Comparison of ENCODE assay signal across 13 cellular contexts in genomic region chr2:215727507-215728503, GRCh38.
DNase-seq lines count a peak whose midpoint lies in the region; ATAC-seq and TF ChIP-seq lines count a peak whose summit lies in the region.
"Had no signal": no experiment of that assay in that cellular context is flagged by ENCODE, and none has a peak within 500 bp of the region (broad histone marks: within the 10 kb centered on the region; RNA-seq: fewer than 3 reads in every experiment).

No MANE protein-coding gene starts in this region.

- H3K9me3 ChIP-seq in adipocyte (ENCODE audit: control insufficient read depth, low read length) (no peaks in the 10 kb centered on the region), right lobe of liver (no peaks in the 10 kb centered on the region), thyroid gland (no peaks in the 10 kb centered on the region)
- no peaks in the 10 kb centered on the region for H3K9me3 ChIP-seq in CD8-positive, alpha-beta T cell (ENCODE audit: low read length)
- H3K9me3 ChIP-seq: testis had no signal

- H3K36me3 Mint-ChIP-seq in effector memory CD8-positive, alpha-beta T cell (ENCODE audit: insufficient read depth): no peaks in the 10 kb centered on the region
- H3K36me3 Mint-ChIP-seq in CD8-positive, alpha-beta T cell: no peaks in the 10 kb centered on the region

- H3K36me3 ChIP-seq in adipocyte (ENCODE audit: control insufficient read depth, insufficient read depth, low read length, severe bottlenecking) (no peaks in the 10 kb centered on the region), right lobe of liver (no peaks in the 10 kb centered on the region), thyroid gland (no peaks in the 10 kb centered on the region)
- no peaks in the 10 kb centered on the region for H3K36me3 ChIP-seq in CD8-positive, alpha-beta T cell (ENCODE audit: insufficient read depth, low read length)

- H3K9me3 Mint-ChIP-seq in effector memory CD8-positive, alpha-beta T cell: no peaks in the 10 kb centered on the region
- no peaks in the 10 kb centered on the region for H3K9me3 Mint-ChIP-seq in CD8-positive, alpha-beta T cell

- in situ Hi-C loops in GM13977 (cut with MboI; ENCODE audit: low pct_unique_long_range_greater_than_20kb, low sequenced_read_pairs, unreplicated experiment): no loop called here

- no peak overlapping the region for H3K4me3 Mint-ChIP-seq in effector memory CD8-positive, alpha-beta T cell
- H3K4me3 Mint-ChIP-seq in CD8-positive, alpha-beta T cell: no peak overlapping the region

- intact Hi-C loops in right lobe of liver (cut with DNase I): no loop called here
- intact Hi-C loops in CD8-positive, alpha-beta T cell (cut with DNase I, micrococcal nuclease): no loop called here
- intact Hi-C loops in thyroid gland (cut with DNase I): no loop called here

- H3K27ac ChIP-seq in right lobe of liver (peak overlapping the region in 2 of 3 donors; percentile 4 to 7), thyroid gland (no peak overlapping the region)
- H3K27ac ChIP-seq in CD8-positive, alpha-beta T cell (ENCODE audit: low read depth, low read length): no peak overlapping the region
- H3K27ac ChIP-seq: testis had no signal

- H3K27me3 ChIP-seq in adipocyte (replicated peaks; ENCODE audit: control insufficient read depth, insufficient read depth, low read length): no peaks in the 10 kb centered on the region
- no peaks in the 10 kb centered on the region for H3K27me3 ChIP-seq in right lobe of liver
- no peaks in the 10 kb centered on the region for H3K27me3 ChIP-seq in CD8-positive, alpha-beta T cell (ENCODE audit: insufficient read depth, low read length)
- H3K27me3 ChIP-seq in thyroid gland: no peaks in the 10 kb centered on the region
- H3K27me3 ChIP-seq: testis had no signal

- peak; percentile 91 to 98 (median 96) for ATAC-seq in right lobe of liver
- no peak for ATAC-seq in effector memory CD8-positive, alpha-beta T cell (replicated peaks)
- ATAC-seq in CD8-positive, alpha-beta T cell: no peak
- ATAC-seq: Panc1 had no signal

- H3K9ac ChIP-seq in adipocyte (ENCODE audit: low read length): peak overlapping the region; percentile 76

- DNase-seq in GM13977 (ENCODE audit: low spot score) (peak; percentile 8), HCEC 1CT (peak; percentile 76), adipocyte (ENCODE audit: low read depth) (peak; percentile 44), right lobe of liver (no peak), T1000 (lab: John Stamatoyannopoulos, UW) (no peak), thyroid gland (no peak)
- DNase-seq in effector memory CD8-positive, alpha-beta T cell: no peak
- no peak for DNase-seq in CD8-positive, alpha-beta T cell
- DNase-seq: activated effector memory CD4-positive, alpha-beta T cell treated with anti-CD3 and anti-CD28 coated beads, Interleukin-2, amount 50 U/mL, for 16 hours; Calu3; NCI-H1048 had no signal

- POLR2A ChIA-PET in CD8-positive, alpha-beta T cell (lab: Charles Lee): no interaction called here

- H3K27me3 Mint-ChIP-seq in effector memory CD8-positive, alpha-beta T cell: peaks cover 4 to 10% of the 10 kb centered on the region in 2 donors
- H3K27me3 Mint-ChIP-seq in CD8-positive, alpha-beta T cell (ENCODE audit: low read depth): peaks cover 8% of the 10 kb centered on the region

- WGBS in right lobe of liver (ENCODE audit: insufficient coverage, low coverage, low lambda C conversion rate, missing lambda C conversion rate): 89% methylated on average over 1 of the region's 1 CpG
- WGBS in thyroid gland, 2 donors: 85 to 95% methylated on average over 1 of the region's 1 CpG

- TF ChIP-seq CTCF in GM13977 (IDR thresholded peaks at IDR 0.05; ENCODE audit: extremely low read depth, insufficient read depth, missing control alignments) (no peak), right lobe of liver (IDR thresholded peaks at IDR 0.05) (no peak), thyroid gland (IDR thresholded peaks at IDR 0.05) (no peak)
- no peak for TF ChIP-seq CTCF in CD8-positive, alpha-beta T cell (IDR thresholded peaks at IDR 0.05)

- H3K4me1 Mint-ChIP-seq in effector memory CD8-positive, alpha-beta T cell (ENCODE audit: low read depth in 2 of 2): peaks cover 0 to 3% of the 10 kb centered on the region in 2 donors
- H3K4me1 Mint-ChIP-seq in CD8-positive, alpha-beta T cell (ENCODE audit: low read depth): peaks cover 4% of the 10 kb centered on the region

- TF ChIP-seq POLR2A in right lobe of liver (IDR thresholded peaks at IDR 0.05) (no peak), thyroid gland (IDR thresholded peaks at IDR 0.05) (no peak)

- H3K4me3 ChIP-seq in adipocyte (ENCODE audit: low read length) (peak overlapping the region; percentile 8), right lobe of liver (no peak overlapping the region), thyroid gland (replicated peaks in 1 of 3) (no peak overlapping the region)
- H3K4me3 ChIP-seq in CD8-positive, alpha-beta T cell (ENCODE audit: low read depth, low read length): no peak overlapping the region
- H3K4me3 ChIP-seq: testis had no signal

- CTCF ChIA-PET in CD8-positive, alpha-beta T cell (lab: Charles Lee): no interaction called here

- no peak overlapping the region for H3K27ac Mint-ChIP-seq in effector memory CD8-positive, alpha-beta T cell
- H3K27ac Mint-ChIP-seq in CD8-positive, alpha-beta T cell: no peak overlapping the region

- H3K4me1 ChIP-seq in adipocyte (ENCODE audit: control insufficient read depth, insufficient read depth, low read length) (peaks cover 26% of the 10 kb centered on the region), right lobe of liver (peaks cover 0 to 13% (median 0%) of the 10 kb centered on the region in 4 donors), thyroid gland (no peaks in the 10 kb centered on the region)
- H3K4me1 ChIP-seq in CD8-positive, alpha-beta T cell (ENCODE audit: insufficient read depth, low read length): no peaks in the 10 kb centered on the region
- H3K4me1 ChIP-seq: testis had no signal

Comparison
In these comparisons a context has a peak if more than half of its experiments do, and no peak if none do; other contexts are left out.
1. DNase-seq: peak in GM13977 (single experiment), HCEC 1CT (single experiment) and adipocyte (single experiment); none in right lobe of liver (0 of 3), effector memory CD8-positive, alpha-beta T cell (0 of 3), CD8-positive, alpha-beta T cell (0 of 7), T1000 (single experiment) and thyroid gland (0 of 2).
2. ATAC-seq: peak in right lobe of liver (4 of 4); none in effector memory CD8-positive, alpha-beta T cell (single experiment) and CD8-positive, alpha-beta T cell (single experiment).
3. H3K27ac ChIP-seq: peak in right lobe of liver (2 of 3); none in CD8-positive, alpha-beta T cell (single experiment) and thyroid gland (0 of 3).